ENCODE assay signal across 22 cellular contexts in genomic region chr16:49495596-49496355, GRCh38.
"Had no signal": no experiment of that assay in that cellular context is flagged by ENCODE, and none has a peak within 500 bp of the region (broad histone marks: within the 10 kb centered on the region; RNA-seq: fewer than 3 reads in every experiment).

No MANE protein-coding gene starts in this region.

- H3K27me3 ChIP-seq: adrenal gland, MG63 had no signal

- H3K27ac ChIP-seq: adrenal gland had no signal

- DNase-seq: activated CD4-positive, alpha-beta T cell treated with anti-CD3 and anti-CD28 coated beads for 48 hours; activated CD4-positive, alpha-beta T cell treated with anti-CD3 and anti-CD28 coated beads, Interleukin-2, amount 50 U/mL, for 4 hours; activated CD4-positive, CD25-positive, alpha-beta regulatory T cell treated with anti-CD3 and anti-CD28 coated beads, Interleukin-2, amount 50 U/mL, for 72 hours; activated CD8-positive, alpha-beta memory T cell treated with anti-CD3 and anti-CD28 coated beads, Interleukin-2, amount 50 U/mL, for 48 hours; activated CD8-positive, alpha-beta T cell treated with anti-CD3 and anti-CD28 coated beads, Interleukin-2, amount 10 ng/mL, durations not matched to agents 7 days and 5 days; activated naive CD4-positive, alpha-beta T cell treated with anti-CD3 and anti-CD28 coated beads for 36 hours; activated T-cell treated with anti-CD3 and anti-CD28 coated beads, Interleukin-2, amount 50 U/mL, for 1 hour; adrenal gland; anterior cingulate cortex; caudate nucleus; MG63; MV-4-11; NCI-H1092 treated with DMSO at 0.1 percent for 48 hours; NCI-H1417 treated with DMSO at 0.1 percent for 48 hours; NCI-H1694; NCI-H2081; NCI-H446; NCI-H524; SHP77 treated with DMSO at 0.1 percent for 48 hours; T-helper 17 cell; T-helper 9 cell had no signal

- H3K9me3 ChIP-seq: adrenal gland, MG63 had no signal

- H3K36me3 ChIP-seq: adrenal gland, MG63 had no signal

- H3K4me3 ChIP-seq: adrenal gland, MG63 had no signal

- ATAC-seq: activated CD8-positive, alpha-beta T cell treated with anti-CD3 and anti-CD28 coated beads, Interleukin-2, amount 10 ng/mL, durations not matched to agents 7 days and 5 days; T-helper 17 cell; WTC11 had no signal
